In genomic region chr7:81810448-81811155, GRCh38 we compare ENCODE assay signal across 20 cellular contexts. TPM values are rescaled to one million over a fixed set of nuclear protein-coding genes. Genes with fewer than 3 reads are reported as not detected.
A peak's percentile ranks its signal among the peaks of the same experiment; 100 is the strongest.
DNase-seq lines count a peak whose midpoint lies in the region; ATAC-seq and TF ChIP-seq lines count a peak whose summit lies in the region.
"Had no signal": no experiment of that assay in that cellular context is flagged by ENCODE, and none has a peak within 500 bp of the region (broad histone marks: within the 10 kb centered on the region; RNA-seq: fewer than 3 reads in every experiment).

No MANE protein-coding gene starts in this region.

- H3K9me2 ChIP-seq in MM.1S (replicated peaks; ENCODE audit: insufficient read depth, low read length) = no peaks in the 10 kb centered on the region

- TF ChIP-seq POLR2A in sigmoid colon (IDR thresholded peaks at IDR 0.05) = no peak

- H3K9me3 ChIP-seq in MM.1S (replicated peaks; ENCODE audit: insufficient read depth, low read length) = no peaks in the 10 kb centered on the region
- no peaks in the 10 kb centered on the region for H3K9me3 ChIP-seq in OCI-LY3 (ENCODE audit: insufficient read depth, low read length)
- peaks cover 0 to 6% (median 0%) of the 10 kb centered on the region in 11 donors for H3K9me3 ChIP-seq in heart right ventricle
- H3K9me3 ChIP-seq in skeletal muscle tissue (ENCODE audit: control insufficient read depth in 3 of 3, low read length in 3 of 3) = no peaks in the 10 kb centered on the region
- H3K9me3 ChIP-seq in sigmoid colon = no peaks in the 10 kb centered on the region
- H3K9me3 ChIP-seq: MG63 had no signal

- H3K79me2 ChIP-seq in MM.1S (ENCODE audit: low read length) = no peaks in the 10 kb centered on the region
- H3K79me2 ChIP-seq in OCI-LY3 (ENCODE audit: low read length) = no peaks in the 10 kb centered on the region

- H3K27ac ChIP-seq in MM.1S (ENCODE audit: low read length) = no peak overlapping the region
- H3K27ac ChIP-seq in OCI-LY3 (ENCODE audit: low read length) = peak overlapping the region; percentile 9; the same call in 1 of the 2 replicates
- peak overlapping the region in 1 of 10 donors; percentile 76 for H3K27ac ChIP-seq in heart right ventricle
- H3K27ac ChIP-seq in skeletal muscle tissue (ENCODE audit: low read depth, low read length) = peak overlapping the region; percentile 42
- H3K27ac ChIP-seq in sigmoid colon = peak overlapping the region in 2 of 4 donors; percentile 16 to 17
- peak overlapping the region in 12 of 59 donors; percentile 2 to 52 (median 29) for H3K27ac ChIP-seq in dorsolateral prefrontal cortex
- H3K27ac ChIP-seq: VCaP had no signal

- no peak overlapping the region for H3K9ac ChIP-seq in MM.1S (ENCODE audit: low read length)
- H3K9ac ChIP-seq in OCI-LY3 (ENCODE audit: low read length) = no peak overlapping the region
- H3K9ac ChIP-seq in skeletal muscle tissue (ENCODE audit: low read depth in 1 of 3, low read length in 3 of 3) = no peak overlapping the region

- H3K4me2 ChIP-seq in MM.1S (ENCODE audit: low read depth, low read length) (no peak overlapping the region), OCI-LY3 (ENCODE audit: low read length) (peak overlapping the region; percentile 30)

- peak overlapping the region; percentile 42; the same call in 1 of the 2 replicates for H2AFZ ChIP-seq in MM.1S (ENCODE audit: low read length)
- H2AFZ ChIP-seq in OCI-LY3 (ENCODE audit: low read depth, low read length) = peak overlapping the region; percentile 71

- TF ChIP-seq CTCF in MM.1S (IDR thresholded peaks at IDR 0.05; ENCODE audit: low read length) = no peak
- TF ChIP-seq CTCF in OCI-LY3 (IDR thresholded peaks at IDR 0.05; ENCODE audit: low read depth, low read length) = no peak
- TF ChIP-seq CTCF in heart right ventricle (IDR thresholded peaks at IDR 0.05) = no peak
- TF ChIP-seq CTCF in sigmoid colon (IDR thresholded peaks at IDR 0.05) = no peak
- no peak for TF ChIP-seq CTCF in dorsolateral prefrontal cortex (IDR thresholded peaks at IDR 0.05 in 54 of 56, conservative IDR thresholded peaks at IDR 0.05 in 2 of 56; ENCODE audit: low read depth in 1 of 56, partially characterized antibody in 56 of 56)

- no peak for DNase-seq in MM.1S
- peak in 1 of 2 donors; percentile 6 for DNase-seq in heart right ventricle
- DNase-seq in sigmoid colon = no peak
- DNase-seq in inferior parietal cortex (ENCODE audit: extremely low spot score) = no peak
- no peak for DNase-seq in effector CD4-positive, alpha-beta T cell
- no peak for DNase-seq in dorsolateral prefrontal cortex
- DNase-seq: activated CD4-positive, alpha-beta T cell treated with anti-CD3 and anti-CD28 coated beads, Interleukin-2, amount 50 U/mL, for 4 hours; activated T-cell treated with anti-CD3 and anti-CD28 coated beads, Interleukin-2, amount 50 U/mL, for 48 hours; H9; MG63; naive thymus-derived CD8-positive, alpha-beta T cell; NCI-H2029 treated with DMSO at 0.1 percent for 48 hours; NCI-H510A; T-cell had no signal

- no peaks in the 10 kb centered on the region for H3F3A ChIP-seq in MM.1S (ENCODE audit: insufficient read depth, low read length)

- peak in 7 of 8 donors; percentile 44 to 82 (median 61) for ATAC-seq in heart right ventricle
- ATAC-seq: activated naive CD4-positive, alpha-beta T cell treated with anti-CD3 and anti-CD28 coated beads, Interleukin-2, amount 50 U/mL, for 72 hours; naive thymus-derived CD8-positive, alpha-beta T cell; T-cell had no signal

- intact Hi-C loops in heart right ventricle (cut with DNase I) = no loop called here
- intact Hi-C loops in sigmoid colon (cut with DNase I) = no loop called here
- intact Hi-C loops in dorsolateral prefrontal cortex (cut with DNase I) = no loop called here

- no peak overlapping the region for H3K4me3 ChIP-seq in MM.1S (ENCODE audit: low read length)
- H3K4me3 ChIP-seq in OCI-LY3 (ENCODE audit: low read length) = no peak overlapping the region
- H3K4me3 ChIP-seq in heart right ventricle = no peak overlapping the region
- no peak overlapping the region for H3K4me3 ChIP-seq in skeletal muscle tissue (ENCODE audit: low read length in 3 of 3)
- H3K4me3 ChIP-seq in sigmoid colon = no peak overlapping the region
- no peak overlapping the region for H3K4me3 ChIP-seq in dorsolateral prefrontal cortex
- H3K4me3 ChIP-seq: MG63 had no signal

- 65% methylated on average over 6 of the region's 6 CpGs for WGBS in heart right ventricle, 2 donors
- WGBS in sigmoid colon, 2 donors = 57 to 72% methylated on average over 6 of the region's 6 CpGs

- no peaks in the 10 kb centered on the region for H3K27me3 ChIP-seq in MM.1S (replicated peaks; ENCODE audit: insufficient read depth, low read length)
- H3K27me3 ChIP-seq in OCI-LY3 (ENCODE audit: low read depth, low read length) = no peaks in the 10 kb centered on the region
- no peaks in the 10 kb centered on the region for H3K27me3 ChIP-seq in heart right ventricle
- H3K27me3 ChIP-seq in skeletal muscle tissue (ENCODE audit: control insufficient read depth in 3 of 3, insufficient read depth in 3 of 3, low read length in 3 of 3) = no peaks in the 10 kb centered on the region
- H3K27me3 ChIP-seq in sigmoid colon = no peaks in the 10 kb centered on the region
- no peaks in the 10 kb centered on the region for H3K27me3 ChIP-seq in dorsolateral prefrontal cortex
- H3K27me3 ChIP-seq: MG63 had no signal

- H3K4me1 ChIP-seq in MM.1S (ENCODE audit: low read length) (peaks cover 11% of the 10 kb centered on the region), OCI-LY3 (ENCODE audit: low read length) (peaks cover 36% of the 10 kb centered on the region), heart right ventricle (peaks cover 0 to 15% (median 0%) of the 10 kb centered on the region in 9 donors), skeletal muscle tissue (ENCODE audit: control insufficient read depth in 3 of 3, insufficient read depth in 3 of 3, low read length in 3 of 3) (no peaks in the 10 kb centered on the region), sigmoid colon (no peaks in the 10 kb centered on the region)

- TF ChIP-seq EP300 in sigmoid colon (IDR thresholded peaks at IDR 0.05) = no peak

- H4K20me1 ChIP-seq in MM.1S (ENCODE audit: insufficient read depth, low read length) (no peaks in the 10 kb centered on the region), OCI-LY3 (ENCODE audit: insufficient read depth, low read length) (no peaks in the 10 kb centered on the region)

- H3K36me3 ChIP-seq in MM.1S (replicated peaks; ENCODE audit: insufficient read depth, low read length) (no peaks in the 10 kb centered on the region), OCI-LY3 (replicated peaks; ENCODE audit: low read depth, low read length) (no peaks in the 10 kb centered on the region), heart right ventricle (no peaks in the 10 kb centered on the region), skeletal muscle tissue (ENCODE audit: control insufficient read depth in 3 of 3, insufficient read depth in 3 of 3, low read length in 3 of 3) (no peaks in the 10 kb centered on the region), sigmoid colon (no peaks in the 10 kb centered on the region)
- H3K36me3 ChIP-seq: MG63 had no signal

RNA-seq across cellular contexts. Expression of gene HGF, which starts 40.8 kb away (rescaled TPM):
- total RNA-seq in heart right ventricle = 1 to 10 TPM; 1.4 to 5.8 (median 2.9) TPM
- polyA plus RNA-seq in heart right ventricle = 1 to 10 TPM; 1.2 to 1.5 TPM
- 4.7 TPM for total RNA-seq in skeletal muscle tissue
- 10 to 100 TPM in 2 of 4 donors, 1 to 10 TPM in 2; 4.6 to 27.2 (median 8.1) TPM for total RNA-seq in sigmoid colon
- 1 to 10 TPM in 2 of 3 donors, under 1 TPM in 1; 0.46 to 2.7 (median 1.8) TPM for polyA plus RNA-seq in sigmoid colon
- 10 to 100 TPM in 70 of 120 experiments, 1 to 10 TPM in 50; 3.8 to 41.1 (median 10.9) TPM for total RNA-seq in dorsolateral prefrontal cortex
- total RNA-seq: B cell, epithelial cell of proximal tubule had no signal
- polyA plus RNA-seq: naive thymus-derived CD8-positive, alpha-beta T cell had no signal
